Comparison of ENCODE assay signal across 12 cellular contexts in genomic region chr19:7182489-7182888, GRCh38.
DNase-seq lines count a peak whose midpoint lies in the region; ATAC-seq and TF ChIP-seq lines count a peak whose summit lies in the region.
"Had no signal": no experiment of that assay in that cellular context is flagged by ENCODE, and none has a peak within 500 bp of the region (broad histone marks: within the 10 kb centered on the region; RNA-seq: fewer than 3 reads in every experiment).

No MANE protein-coding gene starts in this region.

- H3K36me3 Mint-ChIP-seq in MCF 10A (ENCODE audit: insufficient read depth, unreplicated experiment) (peaks cover 6% of the 10 kb centered on the region), endothelial cell (ENCODE audit: low read depth, unreplicated experiment) (peaks cover 12% of the 10 kb centered on the region)

- no peak overlapping the region for H3K27ac Mint-ChIP-seq in MCF 10A (ENCODE audit: low read depth, unreplicated experiment)
- H3K27ac Mint-ChIP-seq in endothelial cell (ENCODE audit: unreplicated experiment) = peak overlapping the region; percentile 94

- H3K4me3 Mint-ChIP-seq in MCF 10A (ENCODE audit: unreplicated experiment) (no peak overlapping the region), endothelial cell (ENCODE audit: unreplicated experiment) (no peak overlapping the region)

- no peak for ATAC-seq in upper lobe of right lung
- no peak for ATAC-seq in HG02588 (IDR thresholded peaks at IDR 0.05; ENCODE audit: unreplicated experiment)

- TF ChIP-seq POLR2A in breast epithelium (IDR thresholded peaks at IDR 0.05) (no peak), lower leg skin (IDR thresholded peaks at IDR 0.05) (no peak)

- DNase-seq in breast epithelium (ENCODE audit: low spot score in 2 of 2) (no peak), MCF 10A (ENCODE audit: unreplicated experiment) (no peak), endothelial cell (ENCODE audit: low spot score) (no peak), osteoblast (ENCODE audit: insufficient read length, low spot score, missing footprints) (no peak), upper lobe of right lung (no peak), lower leg skin (ENCODE audit: low spot score in 2 of 2) (no peak), NCI-H524 (lab: John Stamatoyannopoulos, UW) (no peak)
- DNase-seq: ACHN; effector CD8-positive, alpha-beta T cell; GOT3; stimulated activated CD4-positive, alpha-beta T cell treated with anti-CD3 and anti-CD28 coated beads, Interleukin-4, amount 100 ng/mL, for 24 hours had no signal

- H3K27me3 ChIP-seq in breast epithelium = no peaks in the 10 kb centered on the region
- no peaks in the 10 kb centered on the region for H3K27me3 ChIP-seq in osteoblast (ENCODE audit: insufficient read depth, low read length)
- H3K27me3 ChIP-seq in upper lobe of right lung = no peaks in the 10 kb centered on the region

- H3K4me1 Mint-ChIP-seq in MCF 10A (ENCODE audit: insufficient read depth, unreplicated experiment) (no peaks in the 10 kb centered on the region), endothelial cell (ENCODE audit: unreplicated experiment) (peaks cover 36% of the 10 kb centered on the region)

- H3K4me1 ChIP-seq in breast epithelium (peaks cover 0 to 6% of the 10 kb centered on the region in 2 donors), osteoblast (ENCODE audit: insufficient read depth, low read length) (peaks cover 12% of the 10 kb centered on the region), upper lobe of right lung (peaks cover 18% of the 10 kb centered on the region)

- peak overlapping the region; percentile 75 for H3K4me2 ChIP-seq in osteoblast (ENCODE audit: insufficient read depth, low read length)

- H3K27me3 Mint-ChIP-seq in MCF 10A (ENCODE audit: insufficient read depth, unreplicated experiment) (no peaks in the 10 kb centered on the region), endothelial cell (ENCODE audit: unreplicated experiment) (peaks cover 8% of the 10 kb centered on the region)

- TF ChIP-seq CTCF in breast epithelium (IDR thresholded peaks at IDR 0.05) = no peak
- TF ChIP-seq CTCF in MCF 10A (IDR thresholded peaks at IDR 0.05; ENCODE audit: unreplicated experiment) = no peak
- TF ChIP-seq CTCF in endothelial cell (IDR thresholded peaks at IDR 0.05; ENCODE audit: unreplicated experiment) = no peak
- TF ChIP-seq CTCF in osteoblast (IDR thresholded peaks at IDR 0.05; ENCODE audit: extremely low read depth, low read depth, low read length) = no peak
- TF ChIP-seq CTCF in upper lobe of right lung (IDR thresholded peaks at IDR 0.05) = no peak
- no peak for TF ChIP-seq CTCF in lower leg skin (IDR thresholded peaks at IDR 0.05)

- POLR2A ChIA-PET in MCF 10A (lab: Yijun Ruan, JAX) = interaction anchor here (0.6 to 1.7 kb wide), 3 partner anchors 13 to 1128 kb away, joined by 3 read pairs; no protein-coding TSS in a partner anchor

- 74 to 77% methylated on average over 5 of the region's 5 CpGs for WGBS in lower leg skin, 2 donors

- H3K79me2 ChIP-seq in osteoblast (ENCODE audit: insufficient read depth, low read length) = no peaks in the 10 kb centered on the region

- H3K4me3 ChIP-seq in breast epithelium (no peak overlapping the region), osteoblast (ENCODE audit: insufficient read depth, low read length) (no peak overlapping the region), upper lobe of right lung (no peak overlapping the region), lower leg skin (ENCODE audit: low read depth, poor library complexity, severe bottlenecking) (no peak overlapping the region)

- CTCF ChIA-PET in MCF 10A (lab: Yijun Ruan, JAX) = interaction anchor here (0.6 kb wide), 1 partner anchor 45 kb away, joined by 4 read pairs; no protein-coding TSS in a partner anchor

- H3K9me3 Mint-ChIP-seq in MCF 10A (ENCODE audit: unreplicated experiment) (no peaks in the 10 kb centered on the region), endothelial cell (ENCODE audit: unreplicated experiment) (no peaks in the 10 kb centered on the region)

- BruUV-seq in MCF 10A (replicated peaks; lab: Mats Ljungman, UMichigan) = no TSS peak

- no peaks in the 10 kb centered on the region for H3K36me3 ChIP-seq in breast epithelium
- H3K36me3 ChIP-seq in osteoblast (ENCODE audit: insufficient read depth, low read length) = no peaks in the 10 kb centered on the region
- no peaks in the 10 kb centered on the region for H3K36me3 ChIP-seq in upper lobe of right lung

- peak overlapping the region; percentile 75 to 88 for H3K27ac ChIP-seq in breast epithelium
- no peak overlapping the region for H3K27ac ChIP-seq in osteoblast (ENCODE audit: low read depth, low read length)
- peak overlapping the region; percentile 67 for H3K27ac ChIP-seq in upper lobe of right lung

- H2AFZ ChIP-seq in osteoblast (ENCODE audit: low read length) = no peak overlapping the region

- intact Hi-C loops in breast epithelium (cut with DNase I; ENCODE audit: low total_unique reads) = no loop called here
- intact Hi-C loops in MCF 10A (cut with micrococcal nuclease) = no loop called here
- intact Hi-C loops in upper lobe of right lung (cut with DNase I) = no loop called here
- intact Hi-C loops in lower leg skin (cut with DNase I; ENCODE audit: low total_unique reads) = no loop called here

- H4K20me1 ChIP-seq in osteoblast (ENCODE audit: insufficient read depth, low read length) = no peaks in the 10 kb centered on the region

- H3K9me3 ChIP-seq in breast epithelium (no peaks in the 10 kb centered on the region), osteoblast (ENCODE audit: low read depth, low read length) (no peaks in the 10 kb centered on the region), upper lobe of right lung (no peaks in the 10 kb centered on the region)
